Comparison of ENCODE assay signal across 14 cellular contexts in the genomic region with DNA sequence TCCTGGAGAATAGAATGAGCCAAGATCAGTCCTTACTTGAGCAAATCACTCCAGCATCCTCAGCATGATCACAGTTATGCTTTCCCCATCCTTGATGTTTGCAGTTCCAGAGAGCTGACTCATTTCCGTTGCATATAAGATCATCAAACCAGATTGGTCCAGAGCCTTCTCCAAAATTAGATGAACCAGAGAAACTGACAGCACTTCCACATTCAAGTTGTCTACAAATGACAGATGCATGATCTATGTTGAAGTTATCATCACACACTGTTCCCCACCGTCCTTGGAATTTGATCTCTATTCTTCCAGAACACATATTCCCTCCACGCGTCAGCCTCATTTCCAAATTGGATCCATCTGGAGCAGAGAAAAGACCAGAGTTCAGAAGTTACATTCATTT. TPM values are rescaled to one million over a fixed set of nuclear protein-coding genes. Genes with fewer than 3 reads are reported as not detected.
A peak's percentile ranks its signal among the peaks of the same experiment; 100 is the strongest.
DNase-seq lines count a peak whose midpoint lies in the region; ATAC-seq and TF ChIP-seq lines count a peak whose summit lies in the region.
"Had no signal": no experiment of that assay in that cellular context is flagged by ENCODE, and none has a peak within 500 bp of the region (broad histone marks: within the 10 kb centered on the region; RNA-seq: fewer than 3 reads in every experiment).

No MANE protein-coding gene starts in this region.

- peaks cover 4% of the 10 kb centered on the region for H3K36me3 ChIP-seq in lower lobe of right lung

- intact Hi-C loops in Right ventricle myocardium inferior (cut with DNase I) (no loop called here), cardiac septum (cut with DNase I) (no loop called here), lower lobe of right lung (cut with DNase I) (no loop called here)

- H3K36me3 Mint-ChIP-seq in activated CD4-positive, alpha-beta T cell treated with anti-CD3 and anti-CD28 coated beads, Interleukin-2, amount 10 ng/mL, durations not matched to agents 7 days and 5 days (ENCODE audit: low read depth), result no peaks in the 10 kb centered on the region
- H3K36me3 Mint-ChIP-seq in type B pancreatic cell, result no peaks in the 10 kb centered on the region

- POLR2A ChIA-PET in activated CD4-positive, alpha-beta T cell treated with anti-CD3 and anti-CD28 coated beads, Interleukin-2, amount 10 ng/mL, durations not matched to agents 7 days and 5 days (lab: Charles Lee), result no interaction called here

- ATAC-seq in Right ventricle myocardium inferior (peak; percentile 70), lower lobe of right lung (peak; percentile 61 to 66), GM21447 (IDR thresholded peaks at IDR 0.05; ENCODE audit: unreplicated experiment) (no peak)

- no peaks in the 10 kb centered on the region for H3K9me3 ChIP-seq in lower lobe of right lung

- H3K27me3 ChIP-seq in lower lobe of right lung (ENCODE audit: low read depth), result no peaks in the 10 kb centered on the region

- DNase-seq in Right ventricle myocardium inferior (ENCODE audit: missing footprints) (no peak), cardiac septum (ENCODE audit: low spot score) (no peak), choroid plexus epithelial cell (ENCODE audit: low read depth) (peak; percentile 83), lower lobe of right lung (no peak), type B pancreatic cell (ENCODE audit: extremely low spot score, unreplicated experiment) (no peak)
- DNase-seq in activated CD4-positive, alpha-beta T cell treated with anti-CD3 and anti-CD28 coated beads, Interleukin-2, amount 10 ng/mL, durations not matched to agents 7 days and 5 days, result no peak
- no peak for DNase-seq in activated effector memory CD4-positive, alpha-beta T cell treated with Interleukin-2 at 50 U/mL for 16 hours
- DNase-seq: activated CD4-positive, alpha-beta T cell treated with anti-CD3 and anti-CD28 coated beads, Interleukin-2, amount 50 U/mL, for 4 hours; cerebellar nuclear complex; H7; islet precursor cell; NCI-H748 treated with DMSO at 0.1 percent for 48 hours had no signal

- CTCF ChIA-PET in activated CD4-positive, alpha-beta T cell treated with anti-CD3 and anti-CD28 coated beads, Interleukin-2, amount 10 ng/mL, durations not matched to agents 7 days and 5 days (lab: Charles Lee), result no interaction called here

- H3K27ac Mint-ChIP-seq in activated CD4-positive, alpha-beta T cell treated with anti-CD3 and anti-CD28 coated beads, Interleukin-2, amount 10 ng/mL, durations not matched to agents 7 days and 5 days, result no peak overlapping the region
- H3K27ac Mint-ChIP-seq in type B pancreatic cell, result no peak overlapping the region
- H3K27ac Mint-ChIP-seq: IgD-negative memory B cell had no signal

- no peak overlapping the region for H3K4me3 Mint-ChIP-seq in activated CD4-positive, alpha-beta T cell treated with anti-CD3 and anti-CD28 coated beads, Interleukin-2, amount 10 ng/mL, durations not matched to agents 7 days and 5 days
- no peak overlapping the region for H3K4me3 Mint-ChIP-seq in type B pancreatic cell
- H3K4me3 Mint-ChIP-seq: IgD-negative memory B cell had no signal

- no peaks in the 10 kb centered on the region for H3K9me3 Mint-ChIP-seq in activated CD4-positive, alpha-beta T cell treated with anti-CD3 and anti-CD28 coated beads, Interleukin-2, amount 10 ng/mL, durations not matched to agents 7 days and 5 days
- no peaks in the 10 kb centered on the region for H3K9me3 Mint-ChIP-seq in type B pancreatic cell

- H3K4me3 ChIP-seq in choroid plexus epithelial cell (ENCODE audit: low read depth, low read length), result no peak overlapping the region
- peak overlapping the region; percentile 29 for H3K4me3 ChIP-seq in lower lobe of right lung

- H3K27ac ChIP-seq in lower lobe of right lung, result peak overlapping the region; percentile 33

- H3K4me1 Mint-ChIP-seq in activated CD4-positive, alpha-beta T cell treated with anti-CD3 and anti-CD28 coated beads, Interleukin-2, amount 10 ng/mL, durations not matched to agents 7 days and 5 days, result no peaks in the 10 kb centered on the region
- no peaks in the 10 kb centered on the region for H3K4me1 Mint-ChIP-seq in type B pancreatic cell (ENCODE audit: unreplicated experiment)
- H3K4me1 Mint-ChIP-seq: IgD-negative memory B cell had no signal

- no peak for TF ChIP-seq CTCF in choroid plexus epithelial cell (conservative IDR thresholded peaks at IDR 0.05; ENCODE audit: low read depth, low read length)
- no peak for TF ChIP-seq CTCF in lower lobe of right lung (IDR thresholded peaks at IDR 0.05)
- TF ChIP-seq CTCF in type B pancreatic cell (conservative IDR thresholded peaks at IDR 0.05), result no peak

- peaks cover 26% of the 10 kb centered on the region for H3K27me3 Mint-ChIP-seq in activated CD4-positive, alpha-beta T cell treated with anti-CD3 and anti-CD28 coated beads, Interleukin-2, amount 10 ng/mL, durations not matched to agents 7 days and 5 days
- peaks cover 29% of the 10 kb centered on the region for H3K27me3 Mint-ChIP-seq in type B pancreatic cell

- no peaks in the 10 kb centered on the region for H3K4me1 ChIP-seq in lower lobe of right lung

RNA-seq across cellular contexts. Expression of a gene that starts 4.7 kb away (rescaled TPM):
- 97.5 TPM for total RNA-seq in Right ventricle myocardium inferior
- 20.6 TPM for total RNA-seq in cardiac septum
- total RNA-seq in lower lobe of right lung, result 525 TPM
- not detected for total RNA-seq in activated CD4-positive, alpha-beta T cell treated with anti-CD3 and anti-CD28 coated beads, Interleukin-2, amount 10 ng/mL, durations not matched to agents 7 days and 5 days
- total RNA-seq in type B pancreatic cell (ENCODE audit: low replicate concordance), result 0.14 and 0.57 TPM in 2 replicates

RNA-seq across cellular contexts. Expression of a gene that starts 54.9 kb away (rescaled TPM):
- total RNA-seq in Right ventricle myocardium inferior (3.0 TPM), cardiac septum (3.1 TPM), lower lobe of right lung (4.5 TPM), type B pancreatic cell (ENCODE audit: low replicate concordance) (0.83 TPM in 1 of 2 replicates, not detected in the other)
- total RNA-seq in activated CD4-positive, alpha-beta T cell treated with anti-CD3 and anti-CD28 coated beads, Interleukin-2, amount 10 ng/mL, durations not matched to agents 7 days and 5 days, result not detected

Comparison
In these comparisons a context has a peak if more than half of its experiments do, and no peak if none do; other contexts are left out.
1. RNA of a gene that starts 4.7 kb away (total RNA-seq): 525 TPM in lower lobe of right lung (single experiment), 97.5 TPM in Right ventricle myocardium inferior (single experiment) and 20.6 TPM in cardiac septum (single experiment); 0.14 to 0.57 TPM in type B pancreatic cell and not detected in activated CD4-positive, alpha-beta T cell treated with anti-CD3 and anti-CD28 coated beads, Interleukin-2, amount 10 ng/mL, durations not matched to agents 7 days and 5 days; every median in the first group is over 10 times any median in the second.